8 cellular contexts compared by ENCODE assay signal in the genomic region with DNA sequence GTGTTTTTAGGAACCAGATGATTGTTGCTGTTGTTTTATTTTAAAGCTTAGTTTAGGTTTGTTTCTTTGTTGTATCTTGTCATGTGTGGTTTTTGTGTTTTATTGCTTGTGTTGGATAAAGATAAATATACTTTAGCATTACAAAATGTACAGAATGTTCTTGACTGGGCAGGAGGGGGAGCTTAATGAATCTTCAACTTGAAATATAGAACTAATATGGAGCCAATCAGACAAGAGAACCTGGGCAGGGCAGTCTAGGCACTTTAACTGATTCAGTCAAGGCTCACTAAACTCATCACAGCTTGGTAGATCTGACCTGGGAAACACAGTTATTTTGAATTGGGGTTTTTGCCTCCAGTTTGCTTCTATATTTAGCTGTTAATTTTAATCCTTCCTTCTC.
A peak's percentile ranks its signal among the peaks of the same experiment; 100 is the strongest.
DNase-seq lines count a peak whose midpoint lies in the region; ATAC-seq and TF ChIP-seq lines count a peak whose summit lies in the region.
"Had no signal": no experiment of that assay in that cellular context is flagged by ENCODE, and none has a peak within 500 bp of the region (broad histone marks: within the 10 kb centered on the region; RNA-seq: fewer than 3 reads in every experiment).

No MANE protein-coding gene starts in this region.

- no peaks in the 10 kb centered on the region for H3K27me3 ChIP-seq in GM23338 (ENCODE audit: insufficient read depth)
- no peaks in the 10 kb centered on the region for H3K27me3 ChIP-seq in SJCRH30
- H3K27me3 ChIP-seq in hepatocyte, result no peaks in the 10 kb centered on the region
- H3K27me3 ChIP-seq in upper lobe of left lung, result no peaks in the 10 kb centered on the region

- H2AFZ ChIP-seq in GM23338 (peak overlapping the region; percentile 45), hepatocyte (peak overlapping the region; percentile 7)

- POLR2A ChIA-PET in activated CD4-positive, alpha-beta memory T cell treated with anti-CD3 and anti-CD28 coated beads, Interleukin-2, amount 10 ng/mL, durations not matched to agents 7 days and 5 days (lab: Charles Lee), result no interaction called here

- H3K27ac Mint-ChIP-seq in GM23338, result 0 out of 2 replicates have a peak overlapping the region, but pooled peaks have one; percentile 22
- no peak overlapping the region for H3K27ac Mint-ChIP-seq in activated CD4-positive, alpha-beta memory T cell treated with anti-CD3 and anti-CD28 coated beads, Interleukin-2, amount 10 ng/mL, durations not matched to agents 7 days and 5 days

- H4K20me1 ChIP-seq in GM23338 (replicated peaks; ENCODE audit: insufficient read depth), result no peaks in the 10 kb centered on the region
- no peaks in the 10 kb centered on the region for H4K20me1 ChIP-seq in hepatocyte (ENCODE audit: insufficient read depth, poor library complexity, severe bottlenecking)

- no peak overlapping the region for H3K27ac ChIP-seq in GM23338 (ENCODE audit: low read depth)
- H3K27ac ChIP-seq in SJCRH30, result peak overlapping the region; percentile 1
- peak overlapping the region; percentile 63 for H3K27ac ChIP-seq in hepatocyte
- peak overlapping the region; percentile 40 to 57 (median 48) for H3K27ac ChIP-seq in upper lobe of left lung

- H3K79me2 ChIP-seq in GM23338 (replicated peaks; ENCODE audit: insufficient read depth), result no peaks in the 10 kb centered on the region
- H3K79me2 ChIP-seq in hepatocyte, result peaks cover 4% of the 10 kb centered on the region

- TF ChIP-seq CTCF in GM23338 (conservative IDR thresholded peaks at IDR 0.05; ENCODE audit: low read depth in 2 of 2) (no peak), hepatocyte (IDR thresholded peaks at IDR 0.05; ENCODE audit: poor library complexity) (no peak), upper lobe of left lung (IDR thresholded peaks at IDR 0.05) (no peak)

- ATAC-seq in GM23338 (no peak), upper lobe of left lung (ENCODE audit: low FRiP score in 2 of 2) (peak in 1 of 2 donors; percentile 80)

- H3K4me3 ChIP-seq in GM23338 (no peak overlapping the region), SJCRH30 (peak overlapping the region; percentile 36), hepatocyte (peak overlapping the region; percentile 9), upper lobe of left lung (peak overlapping the region in 3 of 4 donors; percentile 1 to 29 (median 12))

- H3K9me2 ChIP-seq in GM23338 (ENCODE audit: insufficient read depth) (no peaks in the 10 kb centered on the region; the same call in 1 of the 2 replicates), hepatocyte (replicated peaks; ENCODE audit: insufficient read depth) (no peaks in the 10 kb centered on the region)

- no peak overlapping the region for H3K4me3 Mint-ChIP-seq in GM23338
- no peak overlapping the region for H3K4me3 Mint-ChIP-seq in activated CD4-positive, alpha-beta memory T cell treated with anti-CD3 and anti-CD28 coated beads, Interleukin-2, amount 10 ng/mL, durations not matched to agents 7 days and 5 days
- H3K4me3 Mint-ChIP-seq: central memory CD8-positive, alpha-beta T cell had no signal

- H3K4me2 ChIP-seq in GM23338 (no peak overlapping the region), hepatocyte (peak overlapping the region; percentile 61)

- TF ChIP-seq EP300 in upper lobe of left lung (IDR thresholded peaks at IDR 0.05), result no peak

- H3K27me3 Mint-ChIP-seq in GM23338 (ENCODE audit: insufficient read depth, low read depth, poor library complexity), result no peaks in the 10 kb centered on the region
- H3K27me3 Mint-ChIP-seq in activated CD4-positive, alpha-beta memory T cell treated with anti-CD3 and anti-CD28 coated beads, Interleukin-2, amount 10 ng/mL, durations not matched to agents 7 days and 5 days, result no peaks in the 10 kb centered on the region
- H3K27me3 Mint-ChIP-seq: central memory CD8-positive, alpha-beta T cell had no signal

- TF ChIP-seq POLR2A in upper lobe of left lung (IDR thresholded peaks at IDR 0.05), result no peak

- H3K4me1 ChIP-seq in GM23338 (ENCODE audit: insufficient read depth) (peaks cover 10% of the 10 kb centered on the region), SJCRH30 (peaks cover 12% of the 10 kb centered on the region), hepatocyte (ENCODE audit: insufficient read depth) (peaks cover 4% of the 10 kb centered on the region), upper lobe of left lung (peaks cover 0 to 6% (median 5%) of the 10 kb centered on the region in 4 donors)

- H3K9me3 ChIP-seq in SJCRH30 (replicated peaks) (no peaks in the 10 kb centered on the region; the same call in 1 of the 2 replicates), hepatocyte (ENCODE audit: low read depth) (no peaks in the 10 kb centered on the region), upper lobe of left lung (no peaks in the 10 kb centered on the region)

- H3F3A ChIP-seq in GM23338 (replicated peaks; ENCODE audit: low read depth), result no peaks in the 10 kb centered on the region

- H3K4me1 Mint-ChIP-seq in GM23338, result peaks cover 24% of the 10 kb centered on the region
- H3K4me1 Mint-ChIP-seq in activated CD4-positive, alpha-beta memory T cell treated with anti-CD3 and anti-CD28 coated beads, Interleukin-2, amount 10 ng/mL, durations not matched to agents 7 days and 5 days, result no peaks in the 10 kb centered on the region
- H3K4me1 Mint-ChIP-seq: central memory CD8-positive, alpha-beta T cell had no signal

- DNase-seq in GM23338 (ENCODE audit: low spot score) (no peak), SJCRH30 (peak in 1 of 2 experiments; percentile 34), hepatocyte (ENCODE audit: low spot score) (no peak), upper lobe of left lung (no peak), C1 segment of cervical spinal cord (lab: John Stamatoyannopoulos, UW) (no peak)
- DNase-seq in activated naive CD4-positive, alpha-beta T cell treated with Interleukin-2 at 50 U/mL for 16 hours, result no peak
- DNase-seq in activated CD4-positive, alpha-beta memory T cell treated with anti-CD3 and anti-CD28 coated beads, Interleukin-2, amount 10 ng/mL, durations not matched to agents 7 days and 5 days, result no peak

- no peaks in the 10 kb centered on the region for H3K36me3 Mint-ChIP-seq in GM23338 (ENCODE audit: low read depth)
- no peaks in the 10 kb centered on the region for H3K36me3 Mint-ChIP-seq in activated CD4-positive, alpha-beta memory T cell treated with anti-CD3 and anti-CD28 coated beads, Interleukin-2, amount 10 ng/mL, durations not matched to agents 7 days and 5 days (ENCODE audit: low read depth)

- CTCF ChIA-PET in activated CD4-positive, alpha-beta memory T cell treated with anti-CD3 and anti-CD28 coated beads, Interleukin-2, amount 10 ng/mL, durations not matched to agents 7 days and 5 days (lab: Charles Lee), result no interaction called here

- no peaks in the 10 kb centered on the region; the same call in 2 of the 3 replicates for H3K9me3 Mint-ChIP-seq in GM23338
- no peaks in the 10 kb centered on the region for H3K9me3 Mint-ChIP-seq in activated CD4-positive, alpha-beta memory T cell treated with anti-CD3 and anti-CD28 coated beads, Interleukin-2, amount 10 ng/mL, durations not matched to agents 7 days and 5 days

- no peaks in the 10 kb centered on the region for H3K36me3 ChIP-seq in GM23338 (ENCODE audit: insufficient read depth)
- H3K36me3 ChIP-seq in SJCRH30, result no peaks in the 10 kb centered on the region
- no peaks in the 10 kb centered on the region for H3K36me3 ChIP-seq in hepatocyte (replicated peaks; ENCODE audit: insufficient read depth, low read depth)
- H3K36me3 ChIP-seq in upper lobe of left lung, result no peaks in the 10 kb centered on the region

TF ChIP-seq in GM23338, 12 proteins besides CTCF, POLR2A, EP300 and RAD21 (continues in another document):
- TF ChIP-seq, protein P1, sequence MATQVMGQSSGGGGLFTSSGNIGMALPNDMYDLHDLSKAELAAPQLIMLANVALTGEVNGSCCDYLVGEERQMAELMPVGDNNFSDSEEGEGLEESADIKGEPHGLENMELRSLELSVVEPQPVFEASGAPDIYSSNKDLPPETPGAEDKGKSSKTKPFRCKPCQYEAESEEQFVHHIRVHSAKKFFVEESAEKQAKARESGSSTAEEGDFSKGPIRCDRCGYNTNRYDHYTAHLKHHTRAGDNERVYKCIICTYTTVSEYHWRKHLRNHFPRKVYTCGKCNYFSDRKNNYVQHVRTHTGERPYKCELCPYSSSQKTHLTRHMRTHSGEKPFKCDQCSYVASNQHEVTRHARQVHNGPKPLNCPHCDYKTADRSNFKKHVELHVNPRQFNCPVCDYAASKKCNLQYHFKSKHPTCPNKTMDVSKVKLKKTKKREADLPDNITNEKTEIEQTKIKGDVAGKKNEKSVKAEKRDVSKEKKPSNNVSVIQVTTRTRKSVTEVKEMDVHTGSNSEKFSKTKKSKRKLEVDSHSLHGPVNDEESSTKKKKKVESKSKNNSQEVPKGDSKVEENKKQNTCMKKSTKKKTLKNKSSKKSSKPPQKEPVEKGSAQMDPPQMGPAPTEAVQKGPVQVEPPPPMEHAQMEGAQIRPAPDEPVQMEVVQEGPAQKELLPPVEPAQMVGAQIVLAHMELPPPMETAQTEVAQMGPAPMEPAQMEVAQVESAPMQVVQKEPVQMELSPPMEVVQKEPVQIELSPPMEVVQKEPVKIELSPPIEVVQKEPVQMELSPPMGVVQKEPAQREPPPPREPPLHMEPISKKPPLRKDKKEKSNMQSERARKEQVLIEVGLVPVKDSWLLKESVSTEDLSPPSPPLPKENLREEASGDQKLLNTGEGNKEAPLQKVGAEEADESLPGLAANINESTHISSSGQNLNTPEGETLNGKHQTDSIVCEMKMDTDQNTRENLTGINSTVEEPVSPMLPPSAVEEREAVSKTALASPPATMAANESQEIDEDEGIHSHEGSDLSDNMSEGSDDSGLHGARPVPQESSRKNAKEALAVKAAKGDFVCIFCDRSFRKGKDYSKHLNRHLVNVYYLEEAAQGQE (IDR thresholded peaks at IDR 0.05; ENCODE audit: unreplicated experiment), result no peak
- TF ChIP-seq NANOG (IDR thresholded peaks at IDR 0.05; ENCODE audit: borderline replicate concordance), result no peak
- TF ChIP-seq ZNF331 (CRISPR knock-in tag; IDR thresholded peaks at IDR 0.05; ENCODE audit: low read depth), result no peak
